In genomic region chr2:100972452-100972851, GRCh38 we compare ENCODE assay signal across 16 cellular contexts.
"Had no signal": no experiment of that assay in that cellular context is flagged by ENCODE, and none has a peak within 500 bp of the region (broad histone marks: within the 10 kb centered on the region; RNA-seq: fewer than 3 reads in every experiment).

No MANE protein-coding gene starts in this region.

- H3K9me3 ChIP-seq: gastrocnemius medialis, prostate gland, right atrium auricular region, suprapubic skin, transverse colon had no signal

- H3K4me3 ChIP-seq: dorsolateral prefrontal cortex, gastrocnemius medialis, lung, neural progenitor cell, prostate gland, right atrium auricular region, suprapubic skin, transverse colon had no signal

- DNase-seq: central memory CD4-positive, alpha-beta T cell; dorsolateral prefrontal cortex; effector CD4-positive, alpha-beta T cell; gastrocnemius medialis; head of caudate nucleus; midbrain; naive thymus-derived CD4-positive, alpha-beta T cell; stimulated activated CD4-positive, alpha-beta T cell treated with anti-CD3 and anti-CD28 coated beads, Interleukin-2, amount 100 ng/mL, for 48 hours; stimulated activated naive CD4-positive, alpha-beta T cell; stimulated activated naive CD8-positive, alpha-beta T cell treated with anti-CD3 and anti-CD28 coated beads, Interleukin-15, amount 100 ng/mL, for 72 hours; transverse colon had no signal

- H3K9ac ChIP-seq: neural progenitor cell had no signal

- ATAC-seq: gastrocnemius medialis; naive thymus-derived CD4-positive, alpha-beta T cell; stimulated activated naive CD8-positive, alpha-beta T cell treated with anti-CD3 and anti-CD28 coated beads, Interleukin-15, amount 100 ng/mL, for 72 hours had no signal

- H3K4me1 ChIP-seq: gastrocnemius medialis, neural progenitor cell, prostate gland, right atrium auricular region, suprapubic skin had no signal

- H3K4me2 ChIP-seq: neural progenitor cell had no signal

- H3K27me3 ChIP-seq: dorsolateral prefrontal cortex, gastrocnemius medialis, neural progenitor cell, right atrium auricular region, suprapubic skin, transverse colon had no signal

- H3K27ac ChIP-seq: dorsolateral prefrontal cortex, gastrocnemius medialis, neural progenitor cell, prostate gland, right atrium auricular region, suprapubic skin, transverse colon had no signal

- H2AFZ ChIP-seq: neural progenitor cell had no signal

- H3K36me3 ChIP-seq: neural progenitor cell, prostate gland had no signal
